ENCODE assay signal across 9 cellular contexts in genomic region chr20:45968801-45969711, GRCh38. TPM values are rescaled to one million over a fixed set of nuclear protein-coding genes. Genes with fewer than 3 reads are reported as not detected.
DNase-seq lines count a peak whose midpoint lies in the region; ATAC-seq and TF ChIP-seq lines count a peak whose summit lies in the region.
"Had no signal": no experiment of that assay in that cellular context is flagged by ENCODE, and none has a peak within 500 bp of the region (broad histone marks: within the 10 kb centered on the region; RNA-seq: fewer than 3 reads in every experiment).

No MANE protein-coding gene starts in this region.

- peaks cover 30% of the 10 kb centered on the region for H3K4me1 ChIP-seq in CD4-positive, alpha-beta memory T cell (ENCODE audit: insufficient read depth, low read length)
- H3K4me1 ChIP-seq in HUES6 (ENCODE audit: control insufficient read depth, insufficient read depth, low read length) (peaks cover 16% of the 10 kb centered on the region), osteoblast (ENCODE audit: insufficient read depth, low read length) (peaks cover 35% of the 10 kb centered on the region)

- H3K4me1 Mint-ChIP-seq in CD4-positive, alpha-beta memory T cell: peaks cover 14 to 33% (median 22%) of the 10 kb centered on the region in 4 donors

- CTCF ChIA-PET in CD4-positive, alpha-beta memory T cell (lab: Charles Lee; ENCODE audit: partially characterized antibody): interaction anchor here (0.7 to 4.8 kb wide), 26 partner anchors 10 to 170 kb away, joined by 3 to 91 read pairs (median 6); partner anchors contain the start of genes ACOT8, NEURL2, PCIF1 and PLTP

- peaks cover 8 to 53% of the 10 kb centered on the region in 2 donors for H3K36me3 Mint-ChIP-seq in CD4-positive, alpha-beta memory T cell

- H3K27me3 ChIP-seq in CD4-positive, alpha-beta memory T cell (ENCODE audit: insufficient read depth, low read length): no peaks in the 10 kb centered on the region
- H3K27me3 ChIP-seq in HUES6 (ENCODE audit: control insufficient read depth, insufficient read depth, low read length) (no peaks in the 10 kb centered on the region), osteoblast (ENCODE audit: insufficient read depth, low read length) (no peaks in the 10 kb centered on the region)

- H3K27me3 Mint-ChIP-seq in CD4-positive, alpha-beta memory T cell: peaks cover 2 to 8% of the 10 kb centered on the region in 2 donors

- POLR2A ChIA-PET in CD4-positive, alpha-beta memory T cell (lab: Charles Lee; ENCODE audit: partially characterized antibody): interaction anchor here (0.5 to 8.4 kb wide), 17 partner anchors 8 to 557 kb away, joined by 3 to 245 read pairs (median 5); partner anchors contain the start of genes ACOT8, CTSA, ELMO2 and NCOA5

- H3K4me3 ChIP-seq in CD4-positive, alpha-beta memory T cell (ENCODE audit: low read length in 2 of 2): no peak overlapping the region
- H3K4me3 ChIP-seq in HUES6 (ENCODE audit: low read depth, low read length): no peak overlapping the region
- H3K4me3 ChIP-seq in osteoblast (ENCODE audit: insufficient read depth, low read length): peak overlapping the region; percentile 91

- no peak overlapping the region for H3K27ac ChIP-seq in CD4-positive, alpha-beta memory T cell (ENCODE audit: low read depth, low read length)
- H3K27ac ChIP-seq in HUES6 (ENCODE audit: low read depth, low read length) (peak overlapping the region; percentile 59; the same call in 1 of the 2 replicates), osteoblast (ENCODE audit: low read depth, low read length) (peak overlapping the region; percentile 100), substantia nigra (ENCODE audit: low read depth, low read length, poor library complexity, severe bottlenecking) (no peak overlapping the region)

- peaks cover 0 to 9% (median 1%) of the 10 kb centered on the region in 8 donors for H3K9me3 Mint-ChIP-seq in CD4-positive, alpha-beta memory T cell

- H3K4me2 ChIP-seq in osteoblast (ENCODE audit: insufficient read depth, low read length): peak overlapping the region; percentile 97

- no peak for ATAC-seq in HG03280 (IDR thresholded peaks at IDR 0.05; ENCODE audit: unreplicated experiment)

- no peaks in the 10 kb centered on the region for H3K9me3 ChIP-seq in CD4-positive, alpha-beta memory T cell (ENCODE audit: control insufficient read depth in 1 of 2, low read length in 2 of 2)
- H3K9me3 ChIP-seq in HUES6 (ENCODE audit: control insufficient read depth, insufficient read depth, low read depth, low read length) (no peaks in the 10 kb centered on the region), osteoblast (ENCODE audit: low read depth, low read length) (no peaks in the 10 kb centered on the region)

- H3K9ac ChIP-seq in HUES6 (ENCODE audit: low read length): no peak overlapping the region

- H4K20me1 ChIP-seq in osteoblast (ENCODE audit: insufficient read depth, low read length): peaks cover 30% of the 10 kb centered on the region

- no peak for DNase-seq in CD4-positive, alpha-beta memory T cell
- peak; percentile 64 for DNase-seq in brain pericyte (ENCODE audit: low read depth, low spot score)
- peak; percentile 93 for DNase-seq in osteoblast (ENCODE audit: insufficient read length, low spot score, missing footprints)
- DNase-seq in NCI-H345 (lab: John Stamatoyannopoulos, UW): no peak
- DNase-seq in effector CD8-positive, alpha-beta T cell (lab: John Stamatoyannopoulos, UW): no peak
- DNase-seq in substantia nigra (lab: John Stamatoyannopoulos, UW): no peak
- DNase-seq: activated gamma-delta T cell treated with Interleukin-2 at 50 U/mL for 16 hours had no signal

- intact Hi-C loops in CD4-positive, alpha-beta memory T cell (cut with micrococcal nuclease): no loop called here

- H3K79me2 ChIP-seq in osteoblast (ENCODE audit: insufficient read depth, low read length): peaks cover 38% of the 10 kb centered on the region

- peaks cover 47% of the 10 kb centered on the region for H3K36me3 ChIP-seq in CD4-positive, alpha-beta memory T cell (ENCODE audit: insufficient read depth, low read length)
- H3K36me3 ChIP-seq in HUES6 (ENCODE audit: control insufficient read depth, insufficient read depth, low read length): peaks cover 46% of the 10 kb centered on the region
- peaks cover 40% of the 10 kb centered on the region for H3K36me3 ChIP-seq in osteoblast (ENCODE audit: insufficient read depth, low read length)

- H3K27ac Mint-ChIP-seq in CD4-positive, alpha-beta memory T cell: peak overlapping the region in 5 of 7 donors; percentile 22 to 100 (median 95)

- H3K4me3 Mint-ChIP-seq in CD4-positive, alpha-beta memory T cell: peak overlapping the region in 3 of 8 donors; percentile 13 to 57 (median 43)

- H2AFZ ChIP-seq in osteoblast (ENCODE audit: low read length): no peak overlapping the region

- TF ChIP-seq CTCF in osteoblast (IDR thresholded peaks at IDR 0.05; ENCODE audit: extremely low read depth, low read depth, low read length): no peak

RNA-seq across cellular contexts. Expression of gene ZNF335, which starts 2.9 kb away (rescaled TPM):
- 10 to 100 TPM; 62.5 to 63.2 TPM for total RNA-seq in CD4-positive, alpha-beta memory T cell
- polyA plus RNA-seq in CD4-positive, alpha-beta memory T cell: 10 to 100 TPM in 1 of 2 donors, 1 to 10 TPM in 1; 6.4 to 16.5 TPM
- 18.3 and 20.3 TPM in 2 replicates for total RNA-seq in osteoblast

RNA-seq across cellular contexts. Expression of gene PCIF1, which starts 34.6 kb away (rescaled TPM):
- 10 to 100 TPM; 63.1 to 69.4 TPM for total RNA-seq in CD4-positive, alpha-beta memory T cell
- polyA plus RNA-seq in CD4-positive, alpha-beta memory T cell: 10 to 100 TPM; 70.9 to 83.4 TPM
- 12.7 and 14.4 TPM in 2 replicates for total RNA-seq in osteoblast

RNA-seq across cellular contexts. Expression of gene MMP9, which starts 39.7 kb away (rescaled TPM):
- total RNA-seq in CD4-positive, alpha-beta memory T cell: 10 to 100 TPM; 32.9 to 35.3 TPM
- polyA plus RNA-seq in CD4-positive, alpha-beta memory T cell: not detected
- total RNA-seq in osteoblast: 0.29 and 2.5 TPM in 2 replicates

RNA-seq across cellular contexts. Expression of gene PLTP, which starts 57.1 kb away (rescaled TPM):
- under 1 TPM in 1 of 2 experiments, not detected in 1; 0.19 TPM for total RNA-seq in CD4-positive, alpha-beta memory T cell
- polyA plus RNA-seq in CD4-positive, alpha-beta memory T cell: under 1 TPM; 0.29 to 0.69 TPM
- total RNA-seq in osteoblast: 15.3 and 21.7 TPM in 2 replicates

RNA-seq across cellular contexts. Expression of gene SLC12A5, which starts 60.0 kb away (rescaled TPM):
- not detected for total RNA-seq in CD4-positive, alpha-beta memory T cell
- polyA plus RNA-seq in CD4-positive, alpha-beta memory T cell: not detected
- total RNA-seq in osteoblast: under 0.01 TPM in 2 replicates

Comparison
In these comparisons a context has a peak if more than half of its experiments do, and no peak if none do; other contexts are left out.
1. DNase-seq: peak in brain pericyte (single experiment) and osteoblast (single experiment); none in CD4-positive, alpha-beta memory T cell (0 of 5), NCI-H345 (single experiment), effector CD8-positive, alpha-beta T cell (single experiment) and substantia nigra (0 of 49).
2. H3K27ac ChIP-seq: peak in HUES6 (single experiment) and osteoblast (single experiment); none in CD4-positive, alpha-beta memory T cell (single experiment) and substantia nigra (single experiment).